ENCODE assay signal across 8 cellular contexts in genomic region chr15:57541805-57542504, GRCh38. TPM values are rescaled to one million over a fixed set of nuclear protein-coding genes. Genes with fewer than 3 reads are reported as not detected.
DNase-seq lines count a peak whose midpoint lies in the region; ATAC-seq and TF ChIP-seq lines count a peak whose summit lies in the region.

No MANE protein-coding gene starts in this region.

- H4K20me1 ChIP-seq in neural cell (ENCODE audit: insufficient read depth), result no peaks in the 10 kb centered on the region

- no peak overlapping the region for H3K4me2 ChIP-seq in neural cell (ENCODE audit: low read length)

- TF ChIP-seq RAD21 in neural cell (conservative IDR thresholded peaks at IDR 0.05), result peak; percentile 71

- H3K4me1 ChIP-seq in esophagus squamous epithelium, result no peaks in the 10 kb centered on the region

- intact Hi-C loops in esophagus squamous epithelium (cut with DNase I), result no loop called here

- ATAC-seq in GM18907 (IDR thresholded peaks at IDR 0.05; ENCODE audit: unreplicated experiment), result no peak
- no peak for ATAC-seq in HG03521 (IDR thresholded peaks at IDR 0.05; ENCODE audit: unreplicated experiment)

- TF ChIP-seq CTCF in esophagus squamous epithelium (IDR thresholded peaks at IDR 0.05), result peak; percentile 45 to 81 (median 62)
- peak; percentile 81 for TF ChIP-seq CTCF in neural cell (IDR thresholded peaks at IDR 0.05; ENCODE audit: poor library complexity, severe bottlenecking)

- no peak overlapping the region for H3K9ac ChIP-seq in neural cell (ENCODE audit: low read length)

- H3F3A ChIP-seq in neural cell (ENCODE audit: insufficient read depth, low read length, poor library complexity, severe bottlenecking), result no peaks in the 10 kb centered on the region

- 28 to 45% methylated on average over 5 of the region's 7 CpGs for WGBS in esophagus squamous epithelium, 2 donors

- no peaks in the 10 kb centered on the region for H3K9me3 ChIP-seq in esophagus squamous epithelium
- no peaks in the 10 kb centered on the region for H3K9me3 ChIP-seq in neural cell (ENCODE audit: low read length)

- no peaks in the 10 kb centered on the region for H3K79me2 ChIP-seq in neural cell (replicated peaks; ENCODE audit: insufficient read depth, low read length)

- H3K27ac ChIP-seq in esophagus squamous epithelium (no peak overlapping the region), neural cell (ENCODE audit: low read length) (no peak overlapping the region)

- TF ChIP-seq EP300 in neural cell (conservative IDR thresholded peaks at IDR 0.05; ENCODE audit: poor library complexity, severe bottlenecking), result no peak

- peak; percentile 56 for DNase-seq in NCI-H748 (lab: John Stamatoyannopoulos, UW; ENCODE audit: unreplicated experiment)
- no peak for DNase-seq in NCI-H748 treated with DMSO at 0.1 percent for 48 hours (lab: John Stamatoyannopoulos, UW)
- peak; percentile 69 for DNase-seq in LoVo (ENCODE audit: low spot score)
- peak; percentile 30 for DNase-seq in T1000 (lab: John Stamatoyannopoulos, UW)
- no peak for DNase-seq in esophagus squamous epithelium (lab: John Stamatoyannopoulos, UW)

- no peaks in the 10 kb centered on the region for H3K9me2 ChIP-seq in neural cell (ENCODE audit: insufficient read depth, low read length)

- no peak overlapping the region for H2AFZ ChIP-seq in neural cell (ENCODE audit: low read depth, low read length)

- no peak overlapping the region for H3K4me3 ChIP-seq in esophagus squamous epithelium
- H3K4me3 ChIP-seq in neural cell (ENCODE audit: low read length), result no peak overlapping the region

- no peak for TF ChIP-seq POLR2A in esophagus squamous epithelium (IDR thresholded peaks at IDR 0.05)

- H3K36me3 ChIP-seq in esophagus squamous epithelium (peaks cover 0 to 9% (median 0%) of the 10 kb centered on the region in 3 donors), neural cell (ENCODE audit: insufficient read depth, low read length) (no peaks in the 10 kb centered on the region)

- no peaks in the 10 kb centered on the region for H3K27me3 ChIP-seq in esophagus squamous epithelium
- no peaks in the 10 kb centered on the region for H3K27me3 ChIP-seq in neural cell (ENCODE audit: insufficient read depth, low read depth, low read length)

TF ChIP-seq in neural cell, 6 proteins besides CTCF, POLR2A, EP300 and RAD21:
- no peak for TF ChIP-seq POLR2AphosphoS5 (IDR thresholded peaks at IDR 0.05)
- TF ChIP-seq SMC3 (conservative IDR thresholded peaks at IDR 0.05; ENCODE audit: poor library complexity), result peak; percentile 83
TF ChIP-seq in neural cell: peak in this region for 1.

RNA-seq across cellular contexts. Expression of gene MYZAP, which starts 49.7 kb away (rescaled TPM):
- total RNA-seq in esophagus squamous epithelium, result 10 to 100 TPM; 21.2 to 36.0 (median 26.5) TPM
- 0.16 TPM in 1 of 2 replicates, not detected in the other for polyA plus RNA-seq in neural cell
- not detected in 2 replicates for polyA minus RNA-seq in neural cell

Comparison
In these comparisons a context has a peak if more than half of its experiments do, and no peak if none do; other contexts are left out.
1. DNase-seq: peak in NCI-H748 (single experiment), LoVo (single experiment) and T1000 (single experiment); none in NCI-H748 treated with DMSO at 0.1 percent for 48 hours (single experiment) and esophagus squamous epithelium (single experiment).